In genomic region chr18:8890957-8891464, GRCh38 we compare ENCODE assay signal across 9 cellular contexts.
DNase-seq lines count a peak whose midpoint lies in the region; ATAC-seq and TF ChIP-seq lines count a peak whose summit lies in the region.
"Had no signal": no experiment of that assay in that cellular context is flagged by ENCODE, and none has a peak within 500 bp of the region (broad histone marks: within the 10 kb centered on the region; RNA-seq: fewer than 3 reads in every experiment).

No MANE protein-coding gene starts in this region.

- H3K4me3 ChIP-seq in ACC112 (ENCODE audit: low read depth, low read length) (no peak overlapping the region), esophagus squamous epithelium (no peak overlapping the region)

- POLR2A ChIA-PET in WTC11 (lab: Charles Lee), result no interaction called here

- intact Hi-C loops in esophagus squamous epithelium (cut with DNase I), result no loop called here

- CTCF ChIA-PET in WTC11 (lab: Charles Lee), result no interaction called here

- TF ChIP-seq CTCF in WTC11 (IDR thresholded peaks at IDR 0.05), result no peak
- no peak for TF ChIP-seq CTCF in esophagus squamous epithelium (IDR thresholded peaks at IDR 0.05)

- no peak overlapping the region for H2AFZ ChIP-seq in ACC112 (ENCODE audit: low read length, unreplicated experiment)

- peak overlapping the region; percentile 87 for H3K27ac Mint-ChIP-seq in WTC11

- H3K4me3 Mint-ChIP-seq in WTC11, result no peak overlapping the region

- peak; percentile 99 for ATAC-seq in WTC11
- no peak for ATAC-seq in GM19467 (IDR thresholded peaks at IDR 0.05; ENCODE audit: unreplicated experiment)

- WGBS in esophagus squamous epithelium, 2 donors, result 32 to 36% methylated on average over 4 of the region's 4 CpGs

- no peak for TF ChIP-seq POLR2A in esophagus squamous epithelium (IDR thresholded peaks at IDR 0.05)

- H3K36me3 Mint-ChIP-seq in WTC11, result peaks cover 39% of the 10 kb centered on the region

- H3K36me3 ChIP-seq in ACC112 (ENCODE audit: insufficient read depth, low read length), result no peaks in the 10 kb centered on the region
- no peaks in the 10 kb centered on the region for H3K36me3 ChIP-seq in esophagus squamous epithelium

- H3K4me1 Mint-ChIP-seq in WTC11, result peaks cover 12% of the 10 kb centered on the region

- H3K4me1 ChIP-seq in ACC112 (ENCODE audit: control insufficient read depth, insufficient read depth, low read length, unreplicated experiment), result peaks cover 14% of the 10 kb centered on the region
- H3K4me1 ChIP-seq in esophagus squamous epithelium, result no peaks in the 10 kb centered on the region

- H3K27me3 ChIP-seq in ACC112 (ENCODE audit: insufficient read depth, low read length) (no peaks in the 10 kb centered on the region), esophagus squamous epithelium (no peaks in the 10 kb centered on the region)

- H3K27ac ChIP-seq in ACC112 (ENCODE audit: low read depth, low read length) (peak overlapping the region; percentile 41), esophagus squamous epithelium (no peak overlapping the region)

- peak; percentile 96 for DNase-seq in HS-27A (ENCODE audit: low read depth)
- DNase-seq in WTC11 (ENCODE audit: low spot score), result no peak
- DNase-seq in inferior parietal cortex (ENCODE audit: extremely low spot score), result peak; percentile 34
- no peak for DNase-seq in esophagus squamous epithelium (lab: John Stamatoyannopoulos, UW)
- no peak for DNase-seq in NCI-H1930 (lab: John Stamatoyannopoulos, UW)
- DNase-seq in activated T-cell treated with anti-CD3 and anti-CD28 coated beads, Interleukin-2, amount 50 U/mL, for 1 hour, result no peak
- DNase-seq: stimulated activated CD4-positive, alpha-beta T cell treated with anti-CD3 and anti-CD28 coated beads, Interleukin-4, amount 100 ng/mL, for 4 hours had no signal

- no peaks in the 10 kb centered on the region for H3K9me3 ChIP-seq in esophagus squamous epithelium

- H3K9me3 Mint-ChIP-seq in WTC11, result peaks cover 47% of the 10 kb centered on the region

- H3K79me2 ChIP-seq in ACC112 (ENCODE audit: control insufficient read depth, insufficient read depth, low read length, unreplicated experiment), result no peaks in the 10 kb centered on the region

- no peaks in the 10 kb centered on the region for H3K27me3 Mint-ChIP-seq in WTC11 (ENCODE audit: low read depth)

TF ChIP-seq in WTC11, 78 proteins besides CTCF, POLR2A, EP300 and RAD21:
- no peak for TF ChIP-seq FOXP1 (CRISPR knock-in tag; IDR thresholded peaks at IDR 0.05; ENCODE audit: borderline replicate concordance)

Comparison
In these comparisons a context has a peak if more than half of its experiments do, and no peak if none do; other contexts are left out.
1. DNase-seq: peak in HS-27A (single experiment) and inferior parietal cortex (single experiment); none in WTC11 (single experiment), esophagus squamous epithelium (single experiment), NCI-H1930 (0 of 2) and activated T-cell treated with anti-CD3 and anti-CD28 coated beads, Interleukin-2, amount 50 U/mL, for 1 hour (single experiment).